In genomic region chr4:152460488-152460887, GRCh38 we compare ENCODE assay signal across 9 cellular contexts.
DNase-seq lines count a peak whose midpoint lies in the region; ATAC-seq and TF ChIP-seq lines count a peak whose summit lies in the region.
"Had no signal": no experiment of that assay in that cellular context is flagged by ENCODE, and none has a peak within 500 bp of the region (broad histone marks: within the 10 kb centered on the region; RNA-seq: fewer than 3 reads in every experiment).

No MANE protein-coding gene starts in this region.

- peak; percentile 6 for DNase-seq in Calu3
- DNase-seq in HFF-Myc (ENCODE audit: extremely low read depth, low read depth): peak; percentile 85
- peak; percentile 59 for DNase-seq in SK-N-MC (ENCODE audit: low read depth, low spot score)
- peak; percentile 37 for DNase-seq in kidney epithelial cell (ENCODE audit: low read depth)
- no peak for DNase-seq in NCI-H1105 (lab: John Stamatoyannopoulos, UW)
- DNase-seq in germinal center (ENCODE audit: low spot score): no peak
- no peak for DNase-seq in NCI-H146 treated with DMSO at 0.1 percent for 48 hours (lab: John Stamatoyannopoulos, UW; ENCODE audit: unreplicated experiment)
- DNase-seq: aorta had no signal

- no peak overlapping the region for H3K4me3 ChIP-seq in HFF-Myc (replicated peaks; ENCODE audit: low read depth, low read length)
- H3K4me3 ChIP-seq in SK-N-MC: no peak overlapping the region
- H3K4me3 ChIP-seq in kidney epithelial cell (ENCODE audit: low read depth, low read length): no peak overlapping the region

- 0 out of 2 replicates have a peak overlapping the region, but pooled peaks have one; percentile 26 for H3K27ac ChIP-seq in SK-N-MC

- no peak for ATAC-seq in HG02870 (IDR thresholded peaks at IDR 0.05; ENCODE audit: unreplicated experiment)

- no peaks in the 10 kb centered on the region for H3K27me3 Mint-ChIP-seq in Calu3 (ENCODE audit: unreplicated experiment)

- intact Hi-C loops in Calu3 (cut with micrococcal nuclease; ENCODE audit: unreplicated experiment): loop anchor here (5.0 kb wide), 1 partner anchor 42 kb away; no protein-coding TSS in a partner anchor

- H3K4me3 Mint-ChIP-seq in Calu3 (ENCODE audit: low read depth, unreplicated experiment): no peak overlapping the region

- H3K9ac ChIP-seq in SK-N-MC (ENCODE audit: insufficient read length): no peak overlapping the region

- TF ChIP-seq CTCF in Calu3 (IDR thresholded peaks at IDR 0.05; ENCODE audit: unreplicated experiment) (no peak), HFF-Myc (IDR thresholded peaks at IDR 0.05; ENCODE audit: low read depth, low read length, missing control alignments) (peak; percentile 28), kidney epithelial cell (IDR thresholded peaks at IDR 0.05; ENCODE audit: insufficient read depth, low read length, poor library complexity, severe bottlenecking) (peak; percentile 26)

- H3K9me3 Mint-ChIP-seq in Calu3 (ENCODE audit: low read depth, unreplicated experiment): no peaks in the 10 kb centered on the region

- H3K36me3 ChIP-seq in SK-N-MC (ENCODE audit: insufficient read depth, low read length) (no peaks in the 10 kb centered on the region), kidney epithelial cell (ENCODE audit: control insufficient read depth, insufficient read depth, low read length) (no peaks in the 10 kb centered on the region)

- CTCF ChIA-PET in Calu3 (lab: Charles Lee): interaction anchor here (0.6 to 1.2 kb wide), 6 partner anchors 40 to 508 kb away, joined by 3 to 8 read pairs (median 4); partner anchors contain the start of gene FBXW7

- peaks cover 48% of the 10 kb centered on the region for H3K4me1 Mint-ChIP-seq in Calu3 (ENCODE audit: low read depth, unreplicated experiment)

- H3K36me3 Mint-ChIP-seq in Calu3 (ENCODE audit: insufficient read depth, unreplicated experiment): no peaks in the 10 kb centered on the region

- BruUV-seq in Calu3 (replicated peaks; lab: Mats Ljungman, UMichigan): no TSS peak

- no peaks in the 10 kb centered on the region for H3K27me3 ChIP-seq in kidney epithelial cell (ENCODE audit: control insufficient read depth, insufficient read depth, low read length)

- peaks cover 3% of the 10 kb centered on the region; the same call in 1 of the 2 replicates for H3K9me3 ChIP-seq in SK-N-MC (ENCODE audit: low read depth, low read length)

- no peak overlapping the region for H3K27ac Mint-ChIP-seq in Calu3 (ENCODE audit: unreplicated experiment)

Comparison
In these comparisons a context has a peak if more than half of its experiments do, and no peak if none do; other contexts are left out.
1. DNase-seq: peak in Calu3 (single experiment), HFF-Myc (single experiment), SK-N-MC (single experiment) and kidney epithelial cell (single experiment); none in NCI-H1105 (single experiment), germinal center (single experiment) and NCI-H146 treated with DMSO at 0.1 percent for 48 hours (single experiment).